21 cellular contexts compared by ENCODE assay signal in the genomic region with DNA sequence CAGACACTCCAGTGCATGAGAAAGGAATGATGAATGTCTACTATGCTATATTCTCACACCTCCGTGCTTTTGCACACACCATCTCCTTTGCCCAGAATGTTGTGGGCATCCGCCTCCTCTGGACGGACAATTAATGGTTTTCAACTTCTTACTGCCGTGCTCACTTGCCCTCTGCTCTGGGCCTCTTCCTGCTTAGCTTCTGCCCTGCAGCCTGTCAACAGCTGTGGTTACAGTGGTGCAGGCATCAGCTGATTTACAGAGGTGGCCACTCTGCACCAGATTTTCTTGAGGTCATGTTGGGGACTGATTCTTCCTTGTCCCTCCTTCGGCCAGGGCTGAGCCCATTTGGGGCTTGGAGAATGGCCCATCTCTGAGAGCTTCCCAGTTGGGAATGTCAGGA. TPM values are rescaled to one million over a fixed set of nuclear protein-coding genes. Genes with fewer than 3 reads are reported as not detected.
DNase-seq lines count a peak whose midpoint lies in the region; ATAC-seq and TF ChIP-seq lines count a peak whose summit lies in the region.
"Had no signal": no experiment of that assay in that cellular context is flagged by ENCODE, and none has a peak within 500 bp of the region (broad histone marks: within the 10 kb centered on the region; RNA-seq: fewer than 3 reads in every experiment).

No MANE protein-coding gene starts in this region.

- peak overlapping the region; percentile 57 to 85 for H3K27ac Mint-ChIP-seq in natural killer cell
- no peak overlapping the region for H3K27ac Mint-ChIP-seq in activated CD8-positive, alpha-beta T cell treated with anti-CD3 and anti-CD28 coated beads for 36 hours

- intact Hi-C loops in natural killer cell (cut with micrococcal nuclease): no loop called here
- intact Hi-C loops in activated CD8-positive, alpha-beta T cell treated with anti-CD3 and anti-CD28 coated beads for 36 hours (cut with micrococcal nuclease): no loop called here

- H3K4me3 ChIP-seq in choroid plexus epithelial cell (ENCODE audit: low read depth, low read length): no peak overlapping the region
- H3K4me3 ChIP-seq: K562, SK-N-MC had no signal

- H3K27me3 Mint-ChIP-seq in natural killer cell (ENCODE audit: low read depth in 2 of 2): no peaks in the 10 kb centered on the region
- no peaks in the 10 kb centered on the region for H3K27me3 Mint-ChIP-seq in activated CD8-positive, alpha-beta T cell treated with anti-CD3 and anti-CD28 coated beads for 36 hours

- H3K27ac ChIP-seq in foreskin keratinocyte: no peak overlapping the region
- H3K27ac ChIP-seq: C4-2B, HL-60, SK-N-MC had no signal

- peaks cover 15% of the 10 kb centered on the region for H3K27me3 ChIP-seq in foreskin keratinocyte

- peak overlapping the region; percentile 66 for H3K4me3 Mint-ChIP-seq in natural killer cell
- no peak overlapping the region for H3K4me3 Mint-ChIP-seq in activated CD8-positive, alpha-beta T cell treated with anti-CD3 and anti-CD28 coated beads for 36 hours

- TF ChIP-seq CTCF in choroid plexus epithelial cell (conservative IDR thresholded peaks at IDR 0.05; ENCODE audit: low read depth, low read length) (no peak), natural killer cell (IDR thresholded peaks at IDR 0.05) (no peak), foreskin keratinocyte (conservative IDR thresholded peaks at IDR 0.05) (no peak)
- no peak for TF ChIP-seq CTCF in activated CD8-positive, alpha-beta T cell treated with anti-CD3 and anti-CD28 coated beads for 36 hours (IDR thresholded peaks at IDR 0.05)

- peaks cover 33 to 53% of the 10 kb centered on the region in 2 donors for H3K4me1 Mint-ChIP-seq in natural killer cell
- H3K4me1 Mint-ChIP-seq in activated CD8-positive, alpha-beta T cell treated with anti-CD3 and anti-CD28 coated beads for 36 hours (ENCODE audit: low read depth): peaks cover 7% of the 10 kb centered on the region

- H3K9me3 Mint-ChIP-seq in natural killer cell: no peaks in the 10 kb centered on the region
- no peaks in the 10 kb centered on the region for H3K9me3 Mint-ChIP-seq in activated CD8-positive, alpha-beta T cell treated with anti-CD3 and anti-CD28 coated beads for 36 hours

- DNase-seq in M059J (ENCODE audit: low read depth) (peak; percentile 21), RPMI7951 (ENCODE audit: low read depth) (peak; percentile 13), choroid plexus epithelial cell (ENCODE audit: low read depth) (peak; percentile 14), natural killer cell (no peak), foreskin keratinocyte (no peak)
- no peak for DNase-seq in activated CD8-positive, alpha-beta T cell treated with anti-CD3 and anti-CD28 coated beads for 36 hours
- DNase-seq: DMS79, NCI-H1105, NCI-H146, NCI-H2029 treated with DMSO at 0.1 percent for 48 hours, NCI-H226, NCI-H510A treated with DMSO at 0.1 percent for 48 hours, NCI-H748 treated with DMSO at 0.1 percent for 48 hours, OCI-M1, Right ventricle myocardium superior had no signal

- peak; percentile 45 to 86 (median 78) for ATAC-seq in natural killer cell
- no peak for ATAC-seq in GM21528 (IDR thresholded peaks at IDR 0.05; ENCODE audit: low FRiP score, unreplicated experiment)
- ATAC-seq in GM21390 (IDR thresholded peaks at IDR 0.05; ENCODE audit: unreplicated experiment): no peak
- no peak for ATAC-seq in foreskin keratinocyte
- ATAC-seq in activated CD8-positive, alpha-beta T cell treated with anti-CD3 and anti-CD28 coated beads for 36 hours: no peak

- H3K36me3 Mint-ChIP-seq in natural killer cell: no peaks in the 10 kb centered on the region
- H3K36me3 Mint-ChIP-seq in activated CD8-positive, alpha-beta T cell treated with anti-CD3 and anti-CD28 coated beads for 36 hours (ENCODE audit: low read depth): no peaks in the 10 kb centered on the region

- POLR2A ChIA-PET in activated CD8-positive, alpha-beta T cell treated with anti-CD3 and anti-CD28 coated beads for 36 hours (lab: Charles Lee): interaction anchor here (0.8 kb wide), 1 partner anchor 78 kb away, joined by 3 read pairs; no protein-coding TSS in a partner anchor

- CTCF ChIA-PET in activated CD8-positive, alpha-beta T cell treated with anti-CD3 and anti-CD28 coated beads for 36 hours (lab: Charles Lee): interaction anchor here (0.7 to 1.0 kb wide), 4 partner anchors 23 to 134 kb away, joined by 3 to 6 read pairs (median 4); no protein-coding TSS in a partner anchor

- H3K4me1 ChIP-seq in foreskin keratinocyte: no peaks in the 10 kb centered on the region

RNA-seq across cellular contexts. Expression of a gene that starts 56.5 kb away (rescaled TPM):
- total RNA-seq in M059J (2014; rRNA removed; shearing (Covaris generic)): 28.0 and 38.2 TPM in 2 replicates
- 42.5 and 45.4 TPM in 2 replicates for total RNA-seq in RPMI7951 (2014; rRNA removed; shearing (Covaris generic))
- total RNA-seq in natural killer cell (10 to 100 TPM; 15.3 to 24.3 (median 22.7) TPM), foreskin keratinocyte (34.7 and 35.6 TPM in 2 replicates)
- polyA plus RNA-seq in foreskin keratinocyte: 38.3 and 38.9 TPM in 2 replicates
- total RNA-seq in activated CD8-positive, alpha-beta T cell treated with anti-CD3 and anti-CD28 coated beads for 36 hours: 10 to 100 TPM; 15.2 to 16.8 TPM

Comparison
In these comparisons a context has a peak if more than half of its experiments do, and no peak if none do; other contexts are left out.
1. DNase-seq: peak in M059J (single experiment), RPMI7951 (single experiment) and choroid plexus epithelial cell (single experiment); none in natural killer cell (single experiment), foreskin keratinocyte (0 of 2) and activated CD8-positive, alpha-beta T cell treated with anti-CD3 and anti-CD28 coated beads for 36 hours (single experiment).
2. ATAC-seq: peak in natural killer cell (3 of 3); none in GM21528 (single experiment), GM21390 (single experiment), foreskin keratinocyte (single experiment) and activated CD8-positive, alpha-beta T cell treated with anti-CD3 and anti-CD28 coated beads for 36 hours (single experiment).